1 cellular context compared by ENCODE assay signal in genomic region chr2:62194558-62195420, GRCh38.
TF ChIP-seq lines count a peak whose summit lies in the region.

No MANE protein-coding gene starts in this region.

TF ChIP-seq in HepG2, 621 proteins besides CTCF, POLR2A, EP300 and RAD21 (continued from another document and continues in another):
- no peak; a peak in 1 of 4 replicates for TF ChIP-seq ATF4 (CRISPR knock-in tag; IDR thresholded peaks at IDR 0.05)
- peak; percentile 72; the same call in 1 of the 2 replicates for TF ChIP-seq ZMAT3 (CRISPR knock-in tag; conservative IDR thresholded peaks at IDR 0.05)
- TF ChIP-seq TRIM22 (IDR thresholded peaks at IDR 0.05), result no peak
- no peak for TF ChIP-seq ZSCAN20 (CRISPR knock-in tag; IDR thresholded peaks at IDR 0.05; ENCODE audit: borderline replicate concordance)
- TF ChIP-seq ZKSCAN5 (CRISPR knock-in tag; IDR thresholded peaks at IDR 0.05), result no peak
- TF ChIP-seq SMYD3 (CRISPR knock-in tag; IDR thresholded peaks at IDR 0.05), result peak; percentile 81; the same call in 1 of the 2 replicates
- no peak; the same call in 1 of the 2 replicates for TF ChIP-seq ZNF547 (CRISPR knock-in tag; IDR thresholded peaks at IDR 0.05)
- TF ChIP-seq FOXO4 (CRISPR knock-in tag; conservative IDR thresholded peaks at IDR 0.05), result no peak
- TF ChIP-seq THAP7 (CRISPR knock-in tag; IDR thresholded peaks at IDR 0.05), result no peak
- peak; percentile 22; the same call in 1 of the 2 replicates for TF ChIP-seq ZBTB7A (CRISPR knock-in tag; IDR thresholded peaks at IDR 0.05)
- TF ChIP-seq ADNP (CRISPR knock-in tag; IDR thresholded peaks at IDR 0.05), result no peak
- TF ChIP-seq NFYB (CRISPR knock-in tag; IDR thresholded peaks at IDR 0.05), result no peak
- TF ChIP-seq ZNF281 (CRISPR knock-in tag; IDR thresholded peaks at IDR 0.05; ENCODE audit: borderline replicate concordance), result peak; percentile 54; the same call in 1 of the 2 replicates
- TF ChIP-seq SP4 (CRISPR knock-in tag; IDR thresholded peaks at IDR 0.05), result peak; percentile 48; the same call in 1 of the 2 replicates
- peak; percentile 53; the same call in 1 of the 2 replicates for TF ChIP-seq ZNF460 (CRISPR knock-in tag; IDR thresholded peaks at IDR 0.05; ENCODE audit: borderline replicate concordance)
- no peak for TF ChIP-seq SALL2 (CRISPR knock-in tag; IDR thresholded peaks at IDR 0.05)
- peak; percentile 96; the same call in 2 of the 3 replicates for TF ChIP-seq MXI1 (IDR thresholded peaks at IDR 0.05; ENCODE audit: borderline replicate concordance, low read depth, low read length)
- TF ChIP-seq ZNF414 (CRISPR knock-in tag; IDR thresholded peaks at IDR 0.05), result peak; percentile 34
- TF ChIP-seq ZNF256 (CRISPR knock-in tag; conservative IDR thresholded peaks at IDR 0.05), result no peak
- no peak for TF ChIP-seq KLF11 (CRISPR knock-in tag; IDR thresholded peaks at IDR 0.05)
- peak; percentile 33; the same call in 1 of the 2 replicates for TF ChIP-seq KLF12 (CRISPR knock-in tag; IDR thresholded peaks at IDR 0.05; ENCODE audit: borderline replicate concordance)
- no peak for TF ChIP-seq KDM4B (CRISPR knock-in tag; IDR thresholded peaks at IDR 0.05)
- no peak for TF ChIP-seq ZNF562 (CRISPR knock-in tag; IDR thresholded peaks at IDR 0.05; ENCODE audit: borderline replicate concordance)
- TF ChIP-seq JUND (CRISPR knock-in tag; IDR thresholded peaks at IDR 0.05), result 0 out of 2 replicates have a peak, but pooled peaks have one; percentile 17
- TF ChIP-seq CREBL2 (CRISPR knock-in tag; IDR thresholded peaks at IDR 0.05; ENCODE audit: borderline replicate concordance), result no peak
- 0 out of 2 replicates have a peak, but pooled peaks have one; percentile 55 for TF ChIP-seq GLI4 (CRISPR knock-in tag; IDR thresholded peaks at IDR 0.05; ENCODE audit: borderline replicate concordance)
- TF ChIP-seq ZNF709 (CRISPR knock-in tag; IDR thresholded peaks at IDR 0.05), result peak; percentile 84
- peak; percentile 37; the same call in 1 of the 2 replicates for TF ChIP-seq ZSCAN21 (CRISPR knock-in tag; IDR thresholded peaks at IDR 0.05; ENCODE audit: borderline replicate concordance)
- no peak for TF ChIP-seq PHF20 (CRISPR knock-in tag; IDR thresholded peaks at IDR 0.05)
- 0 out of 2 replicates have a peak, but pooled peaks have one; percentile 19 for TF ChIP-seq MAFF (IDR thresholded peaks at IDR 0.05; ENCODE audit: low read depth, low read length)
- no peak for TF ChIP-seq NR0B2 (CRISPR knock-in tag; IDR thresholded peaks at IDR 0.05)
- no peak for TF ChIP-seq NFRKB (IDR thresholded peaks at IDR 0.05)
- 0 out of 2 replicates have a peak, but pooled peaks have one; percentile 41 for TF ChIP-seq FOXK2 (IDR thresholded peaks at IDR 0.05)
- TF ChIP-seq ZNF142 (CRISPR knock-in tag; IDR thresholded peaks at IDR 0.05), result 0 out of 2 replicates have a peak, but pooled peaks have one; percentile 47
- no peak for TF ChIP-seq DR1 (CRISPR knock-in tag; IDR thresholded peaks at IDR 0.05)
- TF ChIP-seq ZEB1 (IDR thresholded peaks at IDR 0.05; ENCODE audit: insufficient replicate concordance, low read depth), result peak; percentile 82
- no peak for TF ChIP-seq KAT7 (CRISPR knock-in tag; IDR thresholded peaks at IDR 0.05; ENCODE audit: borderline replicate concordance)
- TF ChIP-seq ESRRA (CRISPR knock-in tag; IDR thresholded peaks at IDR 0.05; ENCODE audit: low read depth), result peak; percentile 67; the same call in 1 of the 2 replicates
- no peak for TF ChIP-seq ZNF788 (CRISPR knock-in tag; IDR thresholded peaks at IDR 0.05; ENCODE audit: borderline replicate concordance)
- TF ChIP-seq GMEB1 (CRISPR knock-in tag; IDR thresholded peaks at IDR 0.05; ENCODE audit: borderline replicate concordance), result peak; percentile 40; the same call in 1 of the 2 replicates
- TF ChIP-seq TRIM24 (CRISPR knock-in tag; IDR thresholded peaks at IDR 0.05), result no peak
- no peak for TF ChIP-seq SYNCRIP (IDR thresholded peaks at IDR 0.05; ENCODE audit: insufficient read depth, low read depth, low read length)
- TF ChIP-seq HCFC1 (IDR thresholded peaks at IDR 0.05; ENCODE audit: low read depth, low read length), result no peak
- TF ChIP-seq ZSCAN9 (CRISPR knock-in tag; IDR thresholded peaks at IDR 0.05; ENCODE audit: borderline replicate concordance), result peak; percentile 97
- TF ChIP-seq ZNF350 (CRISPR knock-in tag; IDR thresholded peaks at IDR 0.05; ENCODE audit: borderline replicate concordance, low read depth), result 0 out of 2 replicates have a peak, but pooled peaks have one; percentile 52
- peak; percentile 54; the same call in 1 of the 2 replicates for TF ChIP-seq ZNF570 (CRISPR knock-in tag; IDR thresholded peaks at IDR 0.05; ENCODE audit: borderline replicate concordance)
- TF ChIP-seq CHD2 (IDR thresholded peaks at IDR 0.05; ENCODE audit: low read depth, low read length), result no peak
- no peak; the same call in 1 of the 2 replicates for TF ChIP-seq ARHGAP35 (CRISPR knock-in tag; IDR thresholded peaks at IDR 0.05; ENCODE audit: borderline replicate concordance)
- 0 out of 2 replicates have a peak, but pooled peaks have one; percentile 15 for TF ChIP-seq BORCS8-MEF2B (CRISPR knock-in tag; IDR thresholded peaks at IDR 0.05)
- peak; percentile 44; the same call in 1 of the 2 replicates for TF ChIP-seq ZNF839 (CRISPR knock-in tag; IDR thresholded peaks at IDR 0.05; ENCODE audit: borderline replicate concordance)
- peak; percentile 71 for TF ChIP-seq YEATS4 (CRISPR knock-in tag; IDR thresholded peaks at IDR 0.05; ENCODE audit: borderline replicate concordance)
- no peak for TF ChIP-seq KDM1A (CRISPR knock-in tag; IDR thresholded peaks at IDR 0.05)
